In the genomic region with DNA sequence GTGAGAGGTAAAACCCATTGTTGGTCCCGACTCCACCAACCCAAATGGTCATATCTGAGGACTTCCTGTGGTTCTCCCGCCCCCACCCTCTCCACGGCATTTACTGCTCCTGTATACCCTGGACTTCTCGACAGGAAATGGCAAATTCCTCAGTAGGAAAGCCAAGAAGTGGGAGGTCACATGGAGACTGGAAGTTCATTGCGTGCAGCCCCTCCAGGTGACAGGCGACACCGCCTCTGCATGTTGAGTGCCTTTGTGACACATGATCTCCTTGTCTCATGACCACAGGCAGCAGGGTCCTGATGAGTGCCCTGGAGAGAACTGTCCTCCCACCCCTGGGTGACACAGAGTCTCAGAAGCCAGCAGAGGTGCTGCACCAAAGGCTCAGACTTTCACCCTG, we compare ENCODE assay signal across 1 cellular context.
A peak's percentile ranks its signal among the peaks of the same experiment; 100 is the strongest.
TF ChIP-seq lines count a peak whose summit lies in the region.

No MANE protein-coding gene starts in this region.

TF ChIP-seq in endothelial cell of umbilical vein, 7 proteins besides CTCF, POLR2A, EP300 and RAD21:
- TF ChIP-seq POLR2AphosphoS5 (IDR thresholded peaks at IDR 0.05; ENCODE audit: insufficient read depth, low read depth, low read length) (peak; percentile 65), JUN (IDR thresholded peaks at IDR 0.05; ENCODE audit: borderline replicate concordance, insufficient read depth, insufficient read length, low read depth) (no peak), GATA2 (IDR thresholded peaks at IDR 0.05; ENCODE audit: insufficient read depth, insufficient read length, low read depth, low read length) (peak; percentile 62), MYC (IDR thresholded peaks at IDR 0.05; ENCODE audit: low read depth, low read length) (no peak), FOS (IDR thresholded peaks at IDR 0.05; ENCODE audit: borderline replicate concordance, insufficient read depth, low read length) (peak; percentile 23), EZH2 (IDR thresholded peaks at IDR 0.05; ENCODE audit: borderline replicate concordance, low read depth, low read length, severe bottlenecking) (no peak)
- TF ChIP-seq, protein P1, sequence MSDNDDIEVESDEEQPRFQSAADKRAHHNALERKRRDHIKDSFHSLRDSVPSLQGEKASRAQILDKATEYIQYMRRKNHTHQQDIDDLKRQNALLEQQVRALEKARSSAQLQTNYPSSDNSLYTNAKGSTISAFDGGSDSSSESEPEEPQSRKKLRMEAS (IDR thresholded peaks at IDR 0.05; ENCODE audit: insufficient read depth, insufficient read length) = no peak
TF ChIP-seq in endothelial cell of umbilical vein: peak in this region for 3.
